In the genomic region with DNA sequence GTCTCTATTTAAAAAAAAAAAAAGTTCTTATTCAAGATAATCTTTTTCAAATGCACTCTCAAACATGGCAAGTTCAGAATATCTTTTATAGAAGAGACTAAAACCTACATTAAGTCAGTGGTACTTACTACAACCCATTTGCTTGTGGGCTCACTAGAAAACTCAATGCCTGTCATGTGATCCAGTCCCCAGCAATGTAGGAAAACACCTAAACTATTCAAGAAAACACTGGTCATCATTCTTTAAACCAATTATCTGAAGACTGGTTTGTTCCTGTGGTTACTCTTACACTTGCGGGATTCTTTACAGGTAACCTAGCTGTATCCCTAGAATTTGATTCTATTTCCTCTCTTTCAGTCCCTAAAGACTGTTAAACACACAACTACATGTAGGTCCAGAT, we compare ENCODE assay signal across 1 cellular context.
TF ChIP-seq lines count a peak whose summit lies in the region.

No MANE protein-coding gene starts in this region.

TF ChIP-seq in GM12878, 131 proteins besides CTCF, POLR2A, EP300 and RAD21 (continued from another document):
- TF ChIP-seq, protein P1, sequence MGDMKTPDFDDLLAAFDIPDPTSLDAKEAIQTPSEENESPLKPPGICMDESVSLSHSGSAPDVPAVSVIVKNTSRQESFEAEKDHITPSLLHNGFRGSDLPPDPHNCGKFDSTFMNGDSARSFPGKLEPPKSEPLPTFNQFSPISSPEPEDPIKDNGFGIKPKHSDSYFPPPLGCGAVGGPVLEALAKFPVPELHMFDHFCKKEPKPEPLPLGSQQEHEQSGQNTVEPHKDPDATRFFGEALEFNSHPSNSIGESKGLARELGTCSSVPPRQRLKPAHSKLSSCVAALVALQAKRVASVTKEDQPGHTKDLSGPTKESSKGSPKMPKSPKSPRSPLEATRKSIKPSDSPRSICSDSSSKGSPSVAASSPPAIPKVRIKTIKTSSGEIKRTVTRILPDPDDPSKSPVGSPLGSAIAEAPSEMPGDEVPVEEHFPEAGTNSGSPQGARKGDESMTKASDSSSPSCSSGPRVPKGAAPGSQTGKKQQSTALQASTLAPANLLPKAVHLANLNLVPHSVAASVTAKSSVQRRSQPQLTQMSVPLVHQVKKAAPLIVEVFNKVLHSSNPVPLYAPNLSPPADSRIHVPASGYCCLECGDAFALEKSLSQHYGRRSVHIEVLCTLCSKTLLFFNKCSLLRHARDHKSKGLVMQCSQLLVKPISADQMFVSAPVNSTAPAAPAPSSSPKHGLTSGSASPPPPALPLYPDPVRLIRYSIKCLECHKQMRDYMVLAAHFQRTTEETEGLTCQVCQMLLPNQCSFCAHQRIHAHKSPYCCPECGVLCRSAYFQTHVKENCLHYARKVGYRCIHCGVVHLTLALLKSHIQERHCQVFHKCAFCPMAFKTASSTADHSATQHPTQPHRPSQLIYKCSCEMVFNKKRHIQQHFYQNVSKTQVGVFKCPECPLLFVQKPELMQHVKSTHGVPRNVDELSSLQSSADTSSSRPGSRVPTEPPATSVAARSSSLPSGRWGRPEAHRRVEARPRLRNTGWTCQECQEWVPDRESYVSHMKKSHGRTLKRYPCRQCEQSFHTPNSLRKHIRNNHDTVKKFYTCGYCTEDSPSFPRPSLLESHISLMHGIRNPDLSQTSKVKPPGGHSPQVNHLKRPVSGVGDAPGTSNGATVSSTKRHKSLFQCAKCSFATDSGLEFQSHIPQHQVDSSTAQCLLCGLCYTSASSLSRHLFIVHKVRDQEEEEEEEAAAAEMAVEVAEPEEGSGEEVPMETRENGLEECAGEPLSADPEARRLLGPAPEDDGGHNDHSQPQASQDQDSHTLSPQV (IDR thresholded peaks at IDR 0.05) = no peak
